Comparison of ENCODE assay signal across 29 cellular contexts in the genomic region with DNA sequence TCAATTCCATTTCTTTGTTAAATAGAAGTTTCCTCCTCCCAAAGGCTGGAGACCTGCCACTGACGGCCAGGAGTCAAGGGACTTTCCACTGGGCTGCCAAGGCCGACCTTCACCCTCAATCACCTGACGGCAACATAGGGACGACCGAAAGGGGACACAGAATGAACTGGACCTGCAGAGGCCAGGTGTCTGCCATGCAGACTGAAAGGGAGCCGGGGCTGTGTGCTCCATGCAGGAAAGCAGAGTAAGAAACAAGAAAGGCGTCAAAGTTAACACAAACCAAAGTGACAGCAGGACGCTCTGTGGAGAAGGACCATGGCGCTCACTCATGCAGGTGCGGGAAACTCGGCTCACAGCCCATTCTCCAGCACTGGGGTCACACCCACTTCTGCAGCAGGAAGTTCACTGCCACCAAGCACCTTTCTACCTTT. TPM values are rescaled to one million over a fixed set of nuclear protein-coding genes. Genes with fewer than 3 reads are reported as not detected.
"Had no signal": no experiment of that assay in that cellular context is flagged by ENCODE, and none has a peak within 500 bp of the region (broad histone marks: within the 10 kb centered on the region; RNA-seq: fewer than 3 reads in every experiment).

No MANE protein-coding gene starts in this region.

- ATAC-seq: activated CD4-positive, alpha-beta T cell treated with anti-CD3 and anti-CD28 coated beads for 36 hours; esophagus mucosa; left ventricle myocardium superior; stimulated activated naive CD8-positive, alpha-beta T cell treated with anti-CD3 and anti-CD28 coated beads, Interleukin-15, amount 100 ng/mL, for 72 hours had no signal

- H3K4me2 ChIP-seq: hepatocyte had no signal

- H3K9me3 ChIP-seq: neutrophil, SJSA1, suprapubic skin had no signal

- H2AFZ ChIP-seq: hepatocyte had no signal

- DNase-seq: activated B cell treated with CpG ODN at 0.5 μM for 24 hours; activated CD4-positive, alpha-beta T cell treated with anti-CD3 and anti-CD28 coated beads for 36 hours; activated CD4-positive, alpha-beta T cell treated with anti-CD3 and anti-CD28 coated beads, Interleukin-2, amount 50 U/mL, for 48 hours; activated gamma-delta T cell; activated naive CD4-positive, alpha-beta T cell treated with anti-CD3 and anti-CD28 coated beads, Interleukin-2, amount 50 U/mL, for 16 hours; brain microvascular endothelial cell; central memory CD4-positive, alpha-beta T cell; effector memory CD4-positive, alpha-beta T cell; foreskin melanocyte; immature natural killer cell; kidney glomerular epithelial cell; left ventricle myocardium superior; stimulated activated CD4-positive, alpha-beta T cell treated with anti-CD3 and anti-CD28 coated beads, Interleukin-12 subunit alpha, Interleukin-12 subunit beta, amount 100 ng/mL, for 4 hours; stimulated activated CD4-positive, alpha-beta T cell treated with anti-CD3 and anti-CD28 coated beads, Interleukin-4, amount 100 ng/mL, for 4 hours; stimulated activated naive CD8-positive, alpha-beta T cell treated with anti-CD3 and anti-CD28 coated beads, Interleukin-15, amount 100 ng/mL, for 72 hours; T1000 had no signal

- H3K27me3 ChIP-seq: brain microvascular endothelial cell, hepatocyte, neutrophil, SJSA1, suprapubic skin had no signal

- H3K4me1 ChIP-seq: SJSA1, suprapubic skin had no signal

- H3K4me3 ChIP-seq: hepatocyte, SJSA1, suprapubic skin had no signal

- H3K27ac ChIP-seq: brain microvascular endothelial cell, hepatocyte, neutrophil, SJSA1, suprapubic skin had no signal

RNA-seq across cellular contexts. Expression of a gene that starts 54.9 kb away (rescaled TPM):
- total RNA-seq: activated B cell treated with CpG ODN at 0.5 μM for 24 hours; activated CD4-positive, alpha-beta T cell treated with anti-CD3 and anti-CD28 coated beads for 36 hours; activated T-helper 1 cell treated with anti-CD3 and anti-CD28 coated beads, Interleukin-12 subunit alpha, Interleukin-12 subunit beta, Interleukin-2, Interleukin-4 antibody, amounts not matched to agents 30 ng/mL and 10 ng/mL and 1 ng/mL, durations not matched to agents 14 hours and 24 hours and 36 hours; aorta; dermis microvascular lymphatic vessel endothelial cell; endothelial cell of umbilical vein; esophagus mucosa; hepatocyte; left ventricle myocardium superior; myocyte; renal cortical epithelial cell; SJSA1; suprapubic skin; T-helper 1 cell treated with Interleukin-12 subunit alpha and Interleukin-12 subunit beta and Interleukin-4 antibody, amounts not matched to agents 30 ng/mL and 1 ng/mL, for 36 hours had no signal
- polyA plus RNA-seq: adipose tissue, aorta, endothelial cell of umbilical vein, hepatocyte, immature natural killer cell had no signal
